In the genomic region with DNA sequence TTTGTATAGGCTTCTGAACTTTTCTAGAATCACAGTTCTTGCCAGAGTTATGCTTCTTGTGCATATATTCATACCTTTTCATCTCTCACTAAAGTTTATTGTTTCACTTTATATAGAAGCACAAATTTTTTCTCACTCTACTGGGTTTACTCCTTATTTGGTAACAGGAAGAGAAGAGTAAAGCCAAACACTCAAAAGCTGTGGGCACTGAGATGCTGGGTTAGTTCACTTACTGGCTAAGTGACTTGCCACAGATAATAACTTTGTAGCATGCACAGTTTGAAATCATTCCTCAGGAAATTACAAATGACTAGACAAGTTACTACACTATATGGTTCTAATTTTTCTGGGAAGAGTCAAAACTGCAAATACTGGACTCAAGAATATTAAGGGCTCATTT, we compare ENCODE assay signal across 29 cellular contexts. TPM values are rescaled to one million over a fixed set of nuclear protein-coding genes. Genes with fewer than 3 reads are reported as not detected.
DNase-seq lines count a peak whose midpoint lies in the region; ATAC-seq and TF ChIP-seq lines count a peak whose summit lies in the region.
"Had no signal": no experiment of that assay in that cellular context is flagged by ENCODE, and none has a peak within 500 bp of the region (broad histone marks: within the 10 kb centered on the region; RNA-seq: fewer than 3 reads in every experiment).

No MANE protein-coding gene starts in this region.

- POLR2A ChIA-PET in IMR-90 (lab: Charles Lee; ENCODE audit: unreplicated experiment) = interaction anchor here (0.5 kb wide), 1 partner anchor 30 kb away, joined by 3 read pairs; no protein-coding TSS in a partner anchor

- H3K4ac ChIP-seq in IMR-90 (ENCODE audit: low read depth, low read length) = no peak overlapping the region

- dilution Hi-C loops in IMR-90 (cut with HindIII; ENCODE audit: low sequenced_read_pairs, unreplicated experiment) = no loop called here

- in situ Hi-C loops in IMR-90 (cut with MboI; ENCODE audit: low sequenced_read_pairs) (no loop called here), astrocyte of the cerebellum (cut with HindIII; ENCODE audit: low sequenced_read_pairs) (no loop called here)

- no peaks in the 10 kb centered on the region for H3K36me3 ChIP-seq in DND-41 (ENCODE audit: insufficient read depth, low read length)
- H3K36me3 ChIP-seq in IMR-90 (ENCODE audit: control insufficient read depth, insufficient read depth, low read length) = no peaks in the 10 kb centered on the region
- H3K36me3 ChIP-seq: transverse colon had no signal

- no peak overlapping the region for H2AFZ ChIP-seq in DND-41 (ENCODE audit: low read depth, low read length)
- no peak overlapping the region for H2AFZ ChIP-seq in IMR-90 (replicated peaks; ENCODE audit: low read length, poor library complexity)

- no peaks in the 10 kb centered on the region for H3K4me1 ChIP-seq in DND-41 (ENCODE audit: insufficient read depth, low read length)
- H3K4me1 ChIP-seq in IMR-90 (ENCODE audit: control insufficient read depth, insufficient read depth, low read length) = peaks cover 5% of the 10 kb centered on the region; the same call in 1 of the 2 replicates
- H3K4me1 ChIP-seq: transverse colon had no signal

- H2BK20ac ChIP-seq in IMR-90 (ENCODE audit: low read depth, low read length) = no peak overlapping the region

- H3K9ac ChIP-seq in DND-41 (ENCODE audit: low read depth, low read length) (no peak overlapping the region), IMR-90 (ENCODE audit: low read depth, low read length) (no peak overlapping the region)

- no peak overlapping the region for H2AK5ac ChIP-seq in IMR-90 (ENCODE audit: low read depth, low read length)

- no peak overlapping the region for H3K14ac ChIP-seq in IMR-90 (replicated peaks; ENCODE audit: low read depth, low read length)

- no peak overlapping the region for H2BK15ac ChIP-seq in IMR-90 (ENCODE audit: low read depth, low read length)

- no peak overlapping the region for H4K91ac ChIP-seq in IMR-90 (ENCODE audit: insufficient read depth, low read depth, low read length)

- H3K79me2 ChIP-seq in DND-41 (ENCODE audit: insufficient read depth, low read length) = no peaks in the 10 kb centered on the region

- H4K20me1 ChIP-seq in DND-41 (ENCODE audit: insufficient read depth, low read length) (no peaks in the 10 kb centered on the region), IMR-90 (ENCODE audit: insufficient read depth, low read length) (no peaks in the 10 kb centered on the region)

- H3K27me3 ChIP-seq in DND-41 (ENCODE audit: insufficient read depth, low read length, poor library complexity) = no peaks in the 10 kb centered on the region
- no peaks in the 10 kb centered on the region for H3K27me3 ChIP-seq in IMR-90 (ENCODE audit: control insufficient read depth, insufficient read depth, low read length)
- H3K27me3 ChIP-seq: transverse colon had no signal

- no peak overlapping the region for H2BK120ac ChIP-seq in IMR-90 (ENCODE audit: low read depth, low read length)

- no peak for TF ChIP-seq RAD21 in IMR-90 (IDR thresholded peaks at IDR 0.05; ENCODE audit: low read length)

- TF ChIP-seq CTCF in DND-41 (IDR thresholded peaks at IDR 0.05; ENCODE audit: borderline replicate concordance, extremely low read depth, low read length, poor library complexity, severe bottlenecking) (no peak), IMR-90 (conservative IDR thresholded peaks at IDR 0.05; ENCODE audit: low read depth, low read length) (no peak), astrocyte of the cerebellum (IDR thresholded peaks at IDR 0.05; ENCODE audit: low read depth, low read length, missing control alignments) (no peak), Calu3 (IDR thresholded peaks at IDR 0.05; ENCODE audit: unreplicated experiment) (no peak)

- H3K9me3 ChIP-seq in DND-41 (ENCODE audit: insufficient read depth, low read length, severe bottlenecking) = no peaks in the 10 kb centered on the region
- H3K9me3 ChIP-seq in IMR-90 (ENCODE audit: control insufficient read depth, insufficient read depth, low read length) = no peaks in the 10 kb centered on the region
- H3K9me3 ChIP-seq: transverse colon had no signal

- H3K27ac ChIP-seq in DND-41 (ENCODE audit: low read length) = no peak overlapping the region
- no peak overlapping the region for H3K27ac ChIP-seq in IMR-90 (ENCODE audit: insufficient read depth, low read length)
- H3K27ac ChIP-seq: epithelial cell of prostate, transverse colon had no signal

- H3K4me2 ChIP-seq in DND-41 (ENCODE audit: insufficient read depth, low read length) = no peak overlapping the region
- no peak overlapping the region for H3K4me2 ChIP-seq in IMR-90 (ENCODE audit: low read depth, low read length)

- no peak overlapping the region for H4K8ac ChIP-seq in IMR-90 (ENCODE audit: low read depth in 2 of 2, low read length in 2 of 2)

- BruUV-seq in IMR-90 (replicated peaks; lab: Mats Ljungman, UMichigan) = no TSS peak
- no TSS peak for BruUV-seq in Calu3 (replicated peaks; lab: Mats Ljungman, UMichigan)

- H3K9me1 ChIP-seq in IMR-90 (ENCODE audit: insufficient read depth, low read length) = peaks cover 9% of the 10 kb centered on the region

- no peaks in the 10 kb centered on the region for H3K79me1 ChIP-seq in IMR-90 (ENCODE audit: low read depth in 1 of 2, low read length in 2 of 2)

- no peak overlapping the region for H3K18ac ChIP-seq in IMR-90 (ENCODE audit: low read depth, low read length)

- H3K36me3 Mint-ChIP-seq in immature natural killer cell = no peaks in the 10 kb centered on the region
- no peaks in the 10 kb centered on the region for H3K36me3 Mint-ChIP-seq in Calu3 (ENCODE audit: insufficient read depth, unreplicated experiment)

- peak overlapping the region in 4 of 6 donors; percentile 24 to 51 (median 38) for H3K27ac Mint-ChIP-seq in immature natural killer cell
- no peak overlapping the region for H3K27ac Mint-ChIP-seq in stimulated activated naive CD8-positive, alpha-beta T cell treated with anti-CD3 and anti-CD28 coated beads, Interleukin-15, amount 100 ng/mL, for 72 hours
- no peak overlapping the region for H3K27ac Mint-ChIP-seq in Calu3 (ENCODE audit: unreplicated experiment)
- H3K27ac Mint-ChIP-seq: activated CD4-positive, alpha-beta T cell treated with anti-CD3 and anti-CD28 coated beads, Interleukin-2, amount 10 ng/mL, durations not matched to agents 24 days and 14 days; CD8-positive, alpha-beta T cell had no signal

- intact Hi-C loops in IMR-90 (cut with micrococcal nuclease) = no loop called here
- intact Hi-C loops in Calu3 (cut with micrococcal nuclease; ENCODE audit: unreplicated experiment) = no loop called here

- no peak overlapping the region for H3K23ac ChIP-seq in IMR-90 (ENCODE audit: low read depth, low read length)

- no peak for TF ChIP-seq POLR2A in IMR-90 (IDR thresholded peaks at IDR 0.05; ENCODE audit: low read depth, low read length)

- H3K9me3 Mint-ChIP-seq in immature natural killer cell = no peaks in the 10 kb centered on the region
- H3K9me3 Mint-ChIP-seq in stimulated activated naive CD8-positive, alpha-beta T cell treated with anti-CD3 and anti-CD28 coated beads, Interleukin-15, amount 100 ng/mL, for 72 hours = no peaks in the 10 kb centered on the region
- H3K9me3 Mint-ChIP-seq in Calu3 (ENCODE audit: low read depth, unreplicated experiment) = no peaks in the 10 kb centered on the region
- H3K9me3 Mint-ChIP-seq: activated CD4-positive, alpha-beta T cell treated with anti-CD3 and anti-CD28 coated beads, Interleukin-2, amount 10 ng/mL, durations not matched to agents 24 days and 14 days; CD8-positive, alpha-beta T cell; T-helper 1 cell treated with Interleukin-12 subunit alpha and Interleukin-12 subunit beta and Interleukin-4 antibody, amounts not matched to agents 30 μg/mL and 1 μg/mL, for 36 hours had no signal

- no peak overlapping the region for H2AK9ac ChIP-seq in IMR-90 (replicated peaks; ENCODE audit: low read depth, low read length, poor library complexity)

- peaks cover 11 to 13% of the 10 kb centered on the region in 2 donors for H3K4me1 Mint-ChIP-seq in immature natural killer cell
- peaks cover 6% of the 10 kb centered on the region for H3K4me1 Mint-ChIP-seq in stimulated activated naive CD8-positive, alpha-beta T cell treated with anti-CD3 and anti-CD28 coated beads, Interleukin-15, amount 100 ng/mL, for 72 hours
- H3K4me1 Mint-ChIP-seq in Calu3 (ENCODE audit: low read depth, unreplicated experiment) = no peaks in the 10 kb centered on the region

- CTCF ChIA-PET in IMR-90 (lab: Yijun Ruan, JAX) (interaction anchor here (0.6 to 0.7 kb wide), 2 partner anchors 41 to 195 kb away, joined by 3 to 4 read pairs; no protein-coding TSS in a partner anchor), Calu3 (lab: Charles Lee) (no interaction called here)

- DNase-seq in DND-41 (no peak), IMR-90 (peak; percentile 43), astrocyte of the cerebellum (ENCODE audit: low read depth) (peak; percentile 4), immature natural killer cell (peak in 1 of 3 donors; percentile 8), occipital lobe (lab: John Stamatoyannopoulos, UW) (no peak), Calu3 (no peak)
- no peak for DNase-seq in stimulated activated naive CD8-positive, alpha-beta T cell treated with anti-CD3 and anti-CD28 coated beads, Interleukin-15, amount 100 ng/mL, for 72 hours
- DNase-seq: activated CD4-positive, alpha-beta T cell treated with anti-CD3 and anti-CD28 coated beads, Interleukin-2, amount 10 ng/mL, durations not matched to agents 24 days and 14 days; activated effector memory CD4-positive, alpha-beta T cell treated with anti-CD3 and anti-CD28 coated beads, Interleukin-2, amount 50 U/mL, for 16 hours; CD8-positive, alpha-beta T cell; cerebellar nuclear complex; DMS153; GOT3; kidney glomerular epithelial cell; mammary epithelial cell; NCI-H2081; stimulated activated CD4-positive, alpha-beta T cell treated with anti-CD3 and anti-CD28 coated beads, Interleukin-1b, Interleukin-23, amount 100 ng/mL, for 48 hours; stimulated activated naive CD4-positive, alpha-beta T cell; transverse colon had no signal

- peak overlapping the region; percentile 16 for H2BK5ac ChIP-seq in IMR-90 (ENCODE audit: low read depth, low read length, poor library complexity, severe bottlenecking)

- H3K56ac ChIP-seq in IMR-90 (ENCODE audit: extremely low read depth, insufficient read depth, low read length) = no peak overlapping the region

- H3K4me3 Mint-ChIP-seq in immature natural killer cell (peak overlapping the region in 1 of 5 donors; percentile 27), Calu3 (ENCODE audit: low read depth, unreplicated experiment) (no peak overlapping the region)
- H3K4me3 Mint-ChIP-seq in stimulated activated naive CD8-positive, alpha-beta T cell treated with anti-CD3 and anti-CD28 coated beads, Interleukin-15, amount 100 ng/mL, for 72 hours = no peak overlapping the region
- H3K4me3 Mint-ChIP-seq: activated CD4-positive, alpha-beta T cell treated with anti-CD3 and anti-CD28 coated beads, Interleukin-2, amount 10 ng/mL, durations not matched to agents 24 days and 14 days; CD8-positive, alpha-beta T cell; T-helper 1 cell treated with Interleukin-12 subunit alpha and Interleukin-12 subunit beta and Interleukin-4 antibody, amounts not matched to agents 30 μg/mL and 1 μg/mL, for 36 hours had no signal

- ATAC-seq in DND-41 (ENCODE audit: insufficient read depth, low read depth) (peak; percentile 48; the same call in 1 of the 3 replicates), IMR-90 (ENCODE audit: low read depth) (peak; percentile 28; the same call in 1 of the 2 replicates), GM18907 (IDR thresholded peaks at IDR 0.05; ENCODE audit: unreplicated experiment) (no peak)
- ATAC-seq in stimulated activated naive CD8-positive, alpha-beta T cell treated with anti-CD3 and anti-CD28 coated beads, Interleukin-15, amount 100 ng/mL, for 72 hours = no peak
- ATAC-seq: CD8-positive, alpha-beta T cell; HepG2; Panc1 had no signal

- H3K4me3 ChIP-seq in DND-41 (ENCODE audit: low read depth in 1 of 2, low read length in 2 of 2) (no peak overlapping the region), IMR-90 (ENCODE audit: insufficient read depth, low read depth, low read length) (no peak overlapping the region), astrocyte of the cerebellum (ENCODE audit: low read depth, low read length) (no peak overlapping the region)
- H3K4me3 ChIP-seq: transverse colon had no signal

- H3K27me3 Mint-ChIP-seq in immature natural killer cell (ENCODE audit: low read depth in 3 of 3) = no peaks in the 10 kb centered on the region
- H3K27me3 Mint-ChIP-seq in stimulated activated naive CD8-positive, alpha-beta T cell treated with anti-CD3 and anti-CD28 coated beads, Interleukin-15, amount 100 ng/mL, for 72 hours = no peaks in the 10 kb centered on the region
- H3K27me3 Mint-ChIP-seq in Calu3 (ENCODE audit: unreplicated experiment) = no peaks in the 10 kb centered on the region
- H3K27me3 Mint-ChIP-seq: activated CD4-positive, alpha-beta T cell treated with anti-CD3 and anti-CD28 coated beads, Interleukin-2, amount 10 ng/mL, durations not matched to agents 24 days and 14 days had no signal

- H4K5ac ChIP-seq in IMR-90 (ENCODE audit: low read depth, low read length) = no peak overlapping the region

RNA-seq across cellular contexts. Expression of gene HIGD1C, which starts 7.8 kb away (rescaled TPM):
- total RNA-seq in IMR-90 (2012; rRNA removed) (not detected in 2 replicates), occipital lobe (not detected), Calu3 (2022) (not detected in 2 replicates)
- polyA plus RNA-seq in IMR-90 (2012; rRNA removed) (not detected in 2 replicates), immature natural killer cell (not detected)
- not detected in 2 replicates for polyA plus RNA-seq in IMR-90 (2012; cell fraction: cytosol; rRNA removed)
- polyA plus RNA-seq in IMR-90 (2012; cell fraction: nucleus; rRNA removed; ENCODE audit: low replicate concordance) = not detected in 2 replicates
- total RNA-seq: activated CD4-positive, alpha-beta T cell treated with anti-CD3 and anti-CD28 coated beads, Interleukin-2, amount 10 ng/mL, durations not matched to agents 24 days and 14 days; CD8-positive, alpha-beta T cell; HepG2; M059J; mammary epithelial cell; myocyte; NCI-H460; skeletal muscle tissue; transverse colon had no signal
- polyA plus RNA-seq: adipose tissue, HepG2, mammary epithelial cell had no signal

Comparison
In these comparisons a context has a peak if more than half of its experiments do, and no peak if none do; other contexts are left out.
1. ATAC-seq: peak in DND-41 (single experiment) and IMR-90 (single experiment); none in stimulated activated naive CD8-positive, alpha-beta T cell treated with anti-CD3 and anti-CD28 coated beads, Interleukin-15, amount 100 ng/mL, for 72 hours (single experiment) and GM18907 (single experiment).
2. DNase-seq: peak in IMR-90 (single experiment) and astrocyte of the cerebellum (single experiment); none in DND-41 (single experiment), stimulated activated naive CD8-positive, alpha-beta T cell treated with anti-CD3 and anti-CD28 coated beads, Interleukin-15, amount 100 ng/mL, for 72 hours (0 of 2), occipital lobe (single experiment) and Calu3 (single experiment).
3. H3K27ac Mint-ChIP-seq: peak in immature natural killer cell (4 of 6); none in stimulated activated naive CD8-positive, alpha-beta T cell treated with anti-CD3 and anti-CD28 coated beads, Interleukin-15, amount 100 ng/mL, for 72 hours (0 of 2) and Calu3 (single experiment).